1 cellular context compared by ENCODE assay signal in genomic region chr7:101804087-101804631, GRCh38.
TF ChIP-seq lines count a peak whose summit lies in the region.

No MANE protein-coding gene starts in this region.

TF ChIP-seq in HEK293, 187 proteins besides CTCF, POLR2A, EP300 and RAD21 (continued from another document):
- TF ChIP-seq HIC1 (tag by site-specific recombination; IDR thresholded peaks at IDR 0.05): no peak
- peak; percentile 43; the same call in 1 of the 2 replicates for TF ChIP-seq ZBTB48 (tag by site-specific recombination; IDR thresholded peaks at IDR 0.05)
- TF ChIP-seq ZNF24 (tag by site-specific recombination; IDR thresholded peaks at IDR 0.05): 0 out of 2 replicates have a peak, but pooled peaks have one; percentile 19
- TF ChIP-seq ZNF600 (tag by site-specific recombination; IDR thresholded peaks at IDR 0.05): no peak
- peak; percentile 97 for TF ChIP-seq ZSCAN4 (tag by site-specific recombination; IDR thresholded peaks at IDR 0.05)
- TF ChIP-seq ZNF23 (tag by site-specific recombination; IDR thresholded peaks at IDR 0.05; ENCODE audit: borderline replicate concordance): no peak
- 0 out of 2 replicates have a peak, but pooled peaks have one; percentile 8 for TF ChIP-seq ZNF654 (tag by site-specific recombination; IDR thresholded peaks at IDR 0.05; ENCODE audit: low read depth)
- TF ChIP-seq SCRT2 (tag by site-specific recombination; IDR thresholded peaks at IDR 0.05): peak; percentile 40; the same call in 1 of the 2 replicates
- no peak for TF ChIP-seq ATF2 (tag by site-specific recombination; IDR thresholded peaks at IDR 0.05; ENCODE audit: low read depth)
